ENCODE assay signal across 1 cellular context in genomic region chr14:61730756-61731373, GRCh38.
TF ChIP-seq lines count a peak whose summit lies in the region.

No MANE protein-coding gene starts in this region.

TF ChIP-seq in GM23338, 12 proteins besides CTCF, POLR2A, EP300 and RAD21 (continued from another document):
- no peak for TF ChIP-seq ZNF462 (CRISPR knock-in tag; IDR thresholded peaks at IDR 0.05)
